Comparison of ENCODE assay signal across 25 cellular contexts in the genomic region with DNA sequence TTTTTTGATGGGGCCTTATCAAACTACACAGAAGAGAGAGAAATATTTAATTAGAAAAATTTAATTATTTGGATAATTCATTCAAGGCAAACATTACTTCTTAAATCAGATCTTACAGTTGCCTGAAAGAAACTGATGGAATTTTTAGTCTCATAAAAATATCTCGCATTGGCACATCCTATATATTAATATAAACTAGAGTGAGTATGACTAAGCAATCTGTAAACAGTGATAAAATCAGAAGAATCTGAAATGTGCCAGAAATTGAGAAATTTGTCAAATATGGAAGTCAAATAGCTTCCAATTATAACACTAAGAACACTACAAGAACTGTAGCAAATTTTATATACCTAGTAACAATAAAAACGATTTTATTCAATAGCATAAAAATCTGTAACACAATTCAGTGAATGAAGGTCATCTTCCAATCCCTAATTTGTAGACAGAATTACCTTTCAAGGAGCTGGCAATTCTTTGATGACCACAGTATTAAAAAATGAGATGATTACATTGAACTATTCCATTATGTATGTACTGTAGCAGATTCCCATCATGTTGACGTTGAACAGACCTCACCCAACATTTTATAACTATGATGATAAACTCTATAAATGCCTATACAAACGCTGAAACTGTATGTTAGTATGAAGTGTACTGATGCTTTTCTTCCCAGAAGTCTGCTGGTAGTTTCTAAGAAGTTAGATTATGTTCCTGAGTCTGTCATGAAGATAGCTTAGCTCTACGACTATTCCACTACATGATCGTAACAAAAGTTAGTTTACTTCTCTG.
DNase-seq lines count a peak whose midpoint lies in the region; ATAC-seq, FAIRE-seq and TF ChIP-seq lines count a peak whose summit lies in the region.
"Had no signal": no experiment of that assay in that cellular context is flagged by ENCODE, and none has a peak within 500 bp of the region (broad histone marks: within the 10 kb centered on the region; RNA-seq: fewer than 3 reads in every experiment).

No MANE protein-coding gene starts in this region.

- H3K27me3 ChIP-seq in RWPE2 (ENCODE audit: insufficient read depth, poor library complexity, severe bottlenecking) (no peaks in the 10 kb centered on the region), H1 (replicated peaks in 1 of 4; ENCODE audit: control insufficient read depth in 3 of 4, extremely low read depth in 1 of 4, insufficient read depth in 3 of 4, low read length in 3 of 4) (no peaks in the 10 kb centered on the region), MM.1S (replicated peaks; ENCODE audit: insufficient read depth, low read length) (no peaks in the 10 kb centered on the region), lower lobe of right lung (ENCODE audit: low read depth) (no peaks in the 10 kb centered on the region)
- H3K27me3 ChIP-seq: BLaER1 treated with 17β-estradiol and CSF1 and Interleukin-3, amounts not matched to agents 10 nM and 100 nM had no signal

- H4K8ac ChIP-seq in H1 (ENCODE audit: extremely low read depth, insufficient read depth, low read length): no peak overlapping the region

- no peaks in the 10 kb centered on the region for H3K9me3 ChIP-seq in RWPE2 (ENCODE audit: severe bottlenecking)
- H3K9me3 ChIP-seq in H1 (ENCODE audit: insufficient read depth in 2 of 2, low read depth in 1 of 2, low read length in 1 of 2): no peaks in the 10 kb centered on the region
- H3K9me3 ChIP-seq in MM.1S (replicated peaks; ENCODE audit: insufficient read depth, low read length): no peaks in the 10 kb centered on the region
- no peaks in the 10 kb centered on the region for H3K9me3 ChIP-seq in lower lobe of right lung
- H3K9me3 ChIP-seq: BE2C had no signal

- H2AK5ac ChIP-seq in H1 (ENCODE audit: low read depth, low read length): no peak overlapping the region

- no peak overlapping the region for H3K18ac ChIP-seq in H1 (ENCODE audit: extremely low read depth, low read length)

- no peaks in the 10 kb centered on the region for H3K23me2 ChIP-seq in H1 (ENCODE audit: low read depth, low read length)

- POLR2A ChIA-PET in H1 (lab: Charles Lee; ENCODE audit: partially characterized antibody): no interaction called here

- peaks cover 18% of the 10 kb centered on the region for H3K4me1 ChIP-seq in RWPE2 (ENCODE audit: insufficient read depth, poor library complexity, severe bottlenecking)
- H3K4me1 ChIP-seq in H1 (replicated peaks in 1 of 4; ENCODE audit: control insufficient read depth in 3 of 4, insufficient read depth in 4 of 4, low read length in 3 of 4): no peaks in the 10 kb centered on the region
- no peaks in the 10 kb centered on the region for H3K4me1 ChIP-seq in MM.1S (ENCODE audit: low read length)
- no peaks in the 10 kb centered on the region for H3K4me1 ChIP-seq in lower lobe of right lung
- H3K4me1 ChIP-seq: A549; BE2C; BLaER1 treated with 17β-estradiol and CSF1 and Interleukin-3, amounts not matched to agents 10 nM and 100 nM had no signal

- intact Hi-C loops in lower lobe of right lung (cut with DNase I): no loop called here

- H3K79me1 ChIP-seq in H1 (ENCODE audit: low read depth, low read length): no peaks in the 10 kb centered on the region

- H3K27ac ChIP-seq in RWPE2 (ENCODE audit: poor library complexity, severe bottlenecking) (peak overlapping the region; percentile 42), H1 (ENCODE audit: low read depth, low read length) (no peak overlapping the region), MM.1S (ENCODE audit: low read length) (no peak overlapping the region), lower lobe of right lung (no peak overlapping the region)
- H3K27ac ChIP-seq: A549; BLaER1 treated with 17β-estradiol and CSF1 and Interleukin-3, amounts not matched to agents 10 nM and 100 nM; GM23248 had no signal

- H3K9me2 ChIP-seq in MM.1S (replicated peaks; ENCODE audit: insufficient read depth, low read length): no peaks in the 10 kb centered on the region

- no peak overlapping the region for H2BK120ac ChIP-seq in H1 (replicated peaks; ENCODE audit: low read depth, low read length)

- H3K79me2 ChIP-seq in H1 (ENCODE audit: control insufficient read depth in 1 of 2, insufficient read depth in 2 of 2, low read length in 2 of 2): no peaks in the 10 kb centered on the region
- no peaks in the 10 kb centered on the region for H3K79me2 ChIP-seq in MM.1S (ENCODE audit: low read length)

- no peak overlapping the region for H2BK20ac ChIP-seq in H1 (ENCODE audit: low read length)

- no peak overlapping the region for H2BK12ac ChIP-seq in H1 (ENCODE audit: low read depth, low read length)

- H4K20me1 ChIP-seq in H1 (replicated peaks in 1 of 2; ENCODE audit: control insufficient read depth in 1 of 2, insufficient read depth in 2 of 2, low read length in 2 of 2) (no peaks in the 10 kb centered on the region), MM.1S (ENCODE audit: insufficient read depth, low read length) (no peaks in the 10 kb centered on the region)
- H4K20me1 ChIP-seq: BLaER1 treated with 17β-estradiol and CSF1 and Interleukin-3, amounts not matched to agents 10 nM and 100 nM had no signal

- DNase-seq in EH (ENCODE audit: low read depth) (peak; percentile 13), ELR (ENCODE audit: low read depth) (peak; percentile 6), RWPE2 (ENCODE audit: low spot score) (no peak), H1 (ENCODE audit: low read depth in 1 of 2, low spot score in 2 of 2) (no peak), MM.1S (no peak), lower lobe of right lung (no peak), activated gamma-delta T cell treated with Interleukin-2 at 50 U/mL for 16 hours (no peak)
- DNase-seq: 8988T; ACHN; AML-193; BE2C; CD4-positive, alpha-beta T cell; CD8-positive, alpha-beta memory T cell; DMS 273 treated with DMSO at 0.1 percent for 48 hours; DMS79; GDM1; GM23248; H9 had no signal

- CTCF ChIA-PET in H1 (lab: Charles Lee; ENCODE audit: partially characterized antibody): interaction anchor here (1.4 kb wide), 1 partner anchor 68 kb away, joined by 5 read pairs; no protein-coding TSS in a partner anchor

- H4K91ac ChIP-seq in H1 (replicated peaks; ENCODE audit: insufficient read length, low read length): no peak overlapping the region

- TF ChIP-seq RAD21 in H1 (IDR thresholded peaks at IDR 0.05 in 1 of 2, conservative IDR thresholded peaks at IDR 0.05 in 1 of 2; ENCODE audit: low read depth in 2 of 2, low read length in 2 of 2): no peak

- H3K4me2 ChIP-seq in H1 (ENCODE audit: insufficient read depth in 1 of 2, low read depth in 2 of 2, low read length in 2 of 2) (no peak overlapping the region), MM.1S (ENCODE audit: low read depth, low read length) (no peak overlapping the region)
- H3K4me2 ChIP-seq: A549; BLaER1 treated with 17β-estradiol and CSF1 and Interleukin-3, amounts not matched to agents 10 nM and 100 nM had no signal

- no peak overlapping the region for H3K14ac ChIP-seq in H1 (ENCODE audit: insufficient read length)

- peak; percentile 75 for ATAC-seq in RWPE2 (ENCODE audit: low read depth)
- ATAC-seq in GM21390 (IDR thresholded peaks at IDR 0.05; ENCODE audit: unreplicated experiment): no peak
- no peak for ATAC-seq in lower lobe of right lung
- ATAC-seq: A549, GM12878, HCT116 had no signal

- no peak for TF ChIP-seq EP300 in H1 (IDR thresholded peaks at IDR 0.05; ENCODE audit: borderline replicate concordance in 1 of 2, low read depth in 2 of 2, low read length in 2 of 2)

- H4K5ac ChIP-seq in H1 (ENCODE audit: insufficient read length, low read depth, low read length): no peak overlapping the region

- H3K4me3 ChIP-seq in RWPE2 (ENCODE audit: severe bottlenecking): no peak overlapping the region
- no peak overlapping the region for H3K4me3 ChIP-seq in H1 (ENCODE audit: extremely low read depth in 1 of 4, insufficient read depth in 2 of 4, low read depth in 3 of 4, low read length in 4 of 4)
- no peak overlapping the region for H3K4me3 ChIP-seq in MM.1S (ENCODE audit: low read length)
- no peak overlapping the region for H3K4me3 ChIP-seq in lower lobe of right lung
- H3K4me3 ChIP-seq: A549; BLaER1 treated with 17β-estradiol and CSF1 and Interleukin-3, amounts not matched to agents 10 nM and 100 nM; GM12878; GM23248 had no signal

- no peak overlapping the region for H2BK5ac ChIP-seq in H1 (ENCODE audit: low read depth, low read length)

- no peaks in the 10 kb centered on the region for H3F3A ChIP-seq in MM.1S (ENCODE audit: insufficient read depth, low read length)

- H3K36me3 ChIP-seq in RWPE2 (ENCODE audit: low read depth) (no peaks in the 10 kb centered on the region), H1 (ENCODE audit: control insufficient read depth in 2 of 4, insufficient read depth in 4 of 4, low read length in 3 of 4) (no peaks in the 10 kb centered on the region; a peak in 1 of 8 replicates), MM.1S (replicated peaks; ENCODE audit: insufficient read depth, low read length) (no peaks in the 10 kb centered on the region), lower lobe of right lung (no peaks in the 10 kb centered on the region)
- H3K36me3 ChIP-seq: BE2C; BLaER1 treated with 17β-estradiol and CSF1 and Interleukin-3, amounts not matched to agents 10 nM and 100 nM had no signal

- H3K56ac ChIP-seq in H1 (replicated peaks; ENCODE audit: insufficient read length, low read depth, low read length): no peak overlapping the region

- TF ChIP-seq CTCF in RWPE2 (IDR thresholded peaks at IDR 0.05; ENCODE audit: poor library complexity, severe bottlenecking) (no peak), H1 (IDR thresholded peaks at IDR 0.05; ENCODE audit: control extremely low read depth in 1 of 3, insufficient read depth in 1 of 3, low read depth in 1 of 3, low read length in 3 of 3) (no peak), MM.1S (IDR thresholded peaks at IDR 0.05; ENCODE audit: low read length) (no peak), lower lobe of right lung (IDR thresholded peaks at IDR 0.05) (no peak)

- H2AFZ ChIP-seq in H1 (ENCODE audit: low read length) (no peak overlapping the region), MM.1S (ENCODE audit: low read length) (no peak overlapping the region)
- H2AFZ ChIP-seq: GM23248 had no signal

- no peak overlapping the region for H3K23ac ChIP-seq in H1 (ENCODE audit: insufficient read length)

- 92% methylated on average over 6 of the region's 6 CpGs; no CpG with 5 or more reads in 1 of the 2 experiments for WGBS in H1 (ENCODE audit: extremely low coverage in 1 of 2, insufficient coverage in 1 of 2, insufficient read length in 1 of 2, insufficient replicate concordance in 2 of 2, low coverage in 1 of 2, low lambda C conversion rate in 2 of 2, missing lambda C conversion rate in 1 of 2), 2 experiments

- no peak overlapping the region for H2BK15ac ChIP-seq in H1 (ENCODE audit: low read length)

- peak; percentile 48 for FAIRE-seq in H1 (lab: Jason Lieb, UNC)
- FAIRE-seq: D721Med, GM12878, GM19239 had no signal

- no peak overlapping the region for H3K9ac ChIP-seq in H1 (replicated peaks in 1 of 4; ENCODE audit: extremely low read depth in 1 of 4, low read depth in 3 of 4, low read length in 3 of 4)
- no peak overlapping the region for H3K9ac ChIP-seq in MM.1S (ENCODE audit: low read length)
- H3K9ac ChIP-seq: BLaER1 treated with 17β-estradiol and CSF1 and Interleukin-3, amounts not matched to agents 10 nM and 100 nM; GM23248 had no signal

- no peak overlapping the region for H3K4ac ChIP-seq in H1 (replicated peaks; ENCODE audit: insufficient read length, low read depth, low read length)

- no peak for TF ChIP-seq POLR2A in H1 (IDR thresholded peaks at IDR 0.05; ENCODE audit: control extremely low read depth in 1 of 2, low read depth in 2 of 2, low read length in 2 of 2)

TF ChIP-seq in H1, 55 proteins besides CTCF, POLR2A, EP300 and RAD21 (continues in another document):
- TF ChIP-seq CHD1 (IDR thresholded peaks at IDR 0.05; ENCODE audit: low read depth, low read length): no peak

Comparison
In these comparisons a context has a peak if more than half of its experiments do, and no peak if none do; other contexts are left out.
1. DNase-seq: peak in EH (single experiment) and ELR (single experiment); none in RWPE2 (single experiment), H1 (0 of 2), MM.1S (single experiment), lower lobe of right lung (single experiment) and activated gamma-delta T cell treated with Interleukin-2 at 50 U/mL for 16 hours (single experiment).